In genomic region chr2:165697727-165698620, GRCh38 we compare ENCODE assay signal across 11 cellular contexts.
DNase-seq lines count a peak whose midpoint lies in the region; ATAC-seq and TF ChIP-seq lines count a peak whose summit lies in the region.
"Had no signal": no experiment of that assay in that cellular context is flagged by ENCODE, and none has a peak within 500 bp of the region (broad histone marks: within the 10 kb centered on the region; RNA-seq: fewer than 3 reads in every experiment).

No MANE protein-coding gene starts in this region.

- H3K4me3 ChIP-seq in suprapubic skin = no peak overlapping the region

- H3K9me3 Mint-ChIP-seq in glutamatergic neuron (ENCODE audit: unreplicated experiment) (no peaks in the 10 kb centered on the region), progenitor cell of endocrine pancreas (ENCODE audit: low read depth) (no peaks in the 10 kb centered on the region)
- H3K9me3 Mint-ChIP-seq: natural killer cell treated with Interleukin-12 subunit alpha and Interleukin-12 subunit beta and Interleukin-15 and Interleukin-18, amount 100 ng/mL, for 72 hours had no signal

- H3K9me3 ChIP-seq in suprapubic skin = no peaks in the 10 kb centered on the region

- no peaks in the 10 kb centered on the region for H3K27me3 ChIP-seq in suprapubic skin

- H3K27ac Mint-ChIP-seq in glutamatergic neuron (ENCODE audit: unreplicated experiment) (peak overlapping the region; percentile 14), progenitor cell of endocrine pancreas (no peak overlapping the region)
- H3K27ac Mint-ChIP-seq: natural killer cell treated with Interleukin-12 subunit alpha and Interleukin-12 subunit beta and Interleukin-15 and Interleukin-18, amount 100 ng/mL, for 72 hours had no signal

- ATAC-seq in GM21717 (IDR thresholded peaks at IDR 0.05; ENCODE audit: unreplicated experiment) (peak; percentile 7), HG03139 (IDR thresholded peaks at IDR 0.05; ENCODE audit: unreplicated experiment) (no peak)
- ATAC-seq: natural killer cell treated with Interleukin-12 subunit alpha and Interleukin-12 subunit beta and Interleukin-15 and Interleukin-18, amount 100 ng/mL, for 72 hours had no signal

- no peak for TF ChIP-seq EP300 in suprapubic skin (IDR thresholded peaks at IDR 0.05)

- DNase-seq in G401 (ENCODE audit: low spot score) (peak; percentile 11), NCI-H1105 (lab: John Stamatoyannopoulos, UW) (peak; percentile 57), glutamatergic neuron (no peak), suprapubic skin (ENCODE audit: low spot score in 2 of 2) (no peak), Kasumi-1 (lab: John Stamatoyannopoulos, UW) (no peak), progenitor cell of endocrine pancreas (ENCODE audit: low spot score, unreplicated experiment) (no peak)
- DNase-seq: activated CD8-positive, alpha-beta memory T cell treated with anti-CD3 and anti-CD28 coated beads, Interleukin-2, amount 50 U/mL, for 48 hours; cerebellar nuclear complex had no signal

- H3K4me1 Mint-ChIP-seq in glutamatergic neuron (ENCODE audit: low read depth, unreplicated experiment) (peaks cover 17% of the 10 kb centered on the region), progenitor cell of endocrine pancreas (ENCODE audit: low read depth) (peaks cover 1% of the 10 kb centered on the region)

- TF ChIP-seq CTCF in glutamatergic neuron (IDR thresholded peaks at IDR 0.05; ENCODE audit: partially characterized antibody, unreplicated experiment) = no peak
- TF ChIP-seq CTCF in suprapubic skin (IDR thresholded peaks at IDR 0.05) = no peak
- no peak for TF ChIP-seq CTCF in progenitor cell of endocrine pancreas (IDR thresholded peaks at IDR 0.05; ENCODE audit: unreplicated experiment)

- in situ Hi-C loops in G401 (cut with HindIII; ENCODE audit: low sequenced_read_pairs) = no loop called here

- no peak for TF ChIP-seq POLR2A in suprapubic skin (IDR thresholded peaks at IDR 0.05)

- no peaks in the 10 kb centered on the region for H3K27me3 Mint-ChIP-seq in glutamatergic neuron (ENCODE audit: unreplicated experiment)
- no peaks in the 10 kb centered on the region for H3K27me3 Mint-ChIP-seq in progenitor cell of endocrine pancreas

- no peak overlapping the region for H3K27ac ChIP-seq in suprapubic skin

- H3K36me3 ChIP-seq in suprapubic skin = no peaks in the 10 kb centered on the region

- WGBS in suprapubic skin = 88% methylated on average over 4 of the region's 4 CpGs

- H3K36me3 Mint-ChIP-seq in glutamatergic neuron (ENCODE audit: unreplicated experiment) = no peaks in the 10 kb centered on the region
- H3K36me3 Mint-ChIP-seq in progenitor cell of endocrine pancreas (ENCODE audit: insufficient read depth) = no peaks in the 10 kb centered on the region
- H3K36me3 Mint-ChIP-seq: natural killer cell treated with Interleukin-12 subunit alpha and Interleukin-12 subunit beta and Interleukin-15 and Interleukin-18, amount 100 ng/mL, for 72 hours had no signal

- H3K4me1 ChIP-seq in suprapubic skin = no peaks in the 10 kb centered on the region

- no peak overlapping the region for H3K4me3 Mint-ChIP-seq in glutamatergic neuron (ENCODE audit: unreplicated experiment)
- no peak overlapping the region for H3K4me3 Mint-ChIP-seq in progenitor cell of endocrine pancreas (ENCODE audit: low read depth)
- H3K4me3 Mint-ChIP-seq: natural killer cell treated with Interleukin-12 subunit alpha and Interleukin-12 subunit beta and Interleukin-15 and Interleukin-18, amount 100 ng/mL, for 72 hours had no signal

Comparison
In these comparisons a context has a peak if more than half of its experiments do, and no peak if none do; other contexts are left out.
1. DNase-seq: peak in G401 (single experiment) and NCI-H1105 (single experiment); none in glutamatergic neuron (single experiment), suprapubic skin (0 of 2), Kasumi-1 (0 of 2) and progenitor cell of endocrine pancreas (single experiment).